8 cellular contexts compared by ENCODE assay signal in the genomic region with DNA sequence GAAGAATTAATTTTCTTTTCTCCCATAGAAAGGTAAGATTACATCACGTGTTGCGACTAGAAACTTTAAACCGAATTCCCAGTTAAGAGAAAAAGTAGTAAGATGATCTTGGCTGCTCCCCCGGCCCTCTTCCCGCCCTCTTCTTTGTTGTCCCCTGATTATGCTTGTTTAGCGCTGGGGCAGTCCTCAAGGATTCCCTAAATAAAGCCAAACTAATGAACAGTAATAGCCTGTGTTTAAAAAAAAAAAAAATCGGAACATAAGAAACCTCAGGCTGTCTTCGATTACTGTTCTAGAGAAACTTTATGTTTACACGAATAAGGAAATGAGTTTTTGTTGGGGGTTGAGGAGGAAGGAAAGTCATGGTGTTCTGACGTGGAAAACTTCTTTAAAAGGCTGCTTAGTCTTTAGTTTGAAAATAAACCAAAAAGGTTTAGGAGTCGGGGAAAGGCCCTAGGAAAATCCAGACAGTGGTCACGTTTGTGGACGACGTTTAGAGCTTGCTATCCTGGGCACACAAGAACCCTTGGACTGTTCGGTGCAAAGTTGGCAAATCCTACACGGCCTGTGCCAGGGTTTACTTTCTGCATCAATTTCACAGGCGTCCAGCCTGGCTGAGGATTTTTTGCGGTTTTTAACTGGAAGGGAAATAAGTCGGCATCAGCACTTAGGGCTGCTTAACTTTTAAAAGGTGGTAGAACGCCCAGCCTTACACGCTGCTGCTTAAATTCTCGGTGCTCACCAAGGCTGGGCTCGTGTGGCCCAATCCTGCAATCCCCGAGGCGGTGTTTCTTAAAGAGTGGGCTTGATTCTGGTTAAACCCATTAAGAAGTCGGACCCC. TPM values are rescaled to one million over a fixed set of nuclear protein-coding genes. Genes with fewer than 3 reads are reported as not detected.
DNase-seq lines count a peak whose midpoint lies in the region; TF ChIP-seq lines count a peak whose summit lies in the region.

No MANE protein-coding gene starts in this region.

- H3K4me3 ChIP-seq in AG04450 (ENCODE audit: low read depth, low read length) = peak overlapping the region; percentile 88
- peak overlapping the region; percentile 75 for H3K4me3 ChIP-seq in H7 (ENCODE audit: insufficient read depth, low read depth, low read length)
- peak overlapping the region; percentile 75; the same call in 1 of the 2 replicates for H3K4me3 ChIP-seq in iPS DF 6.9 (ENCODE audit: low read length)
- peak overlapping the region; percentile 93 for H3K4me3 ChIP-seq in retinal pigment epithelial cell (ENCODE audit: low read length)

- no peak for TF ChIP-seq CTCF in AG04450 (IDR thresholded peaks at IDR 0.05; ENCODE audit: low read depth, low read length)
- TF ChIP-seq CTCF in retinal pigment epithelial cell (conservative IDR thresholded peaks at IDR 0.05; ENCODE audit: low read depth, low read length) = no peak

- no peak for DNase-seq in AG04450 (ENCODE audit: low read depth, low spot score)
- no peak for DNase-seq in H7
- DNase-seq in SK-N-DZ (ENCODE audit: low spot score) = peak; percentile 54
- peak; percentile 86 for DNase-seq in astrocyte of the hippocampus (ENCODE audit: low read depth, low spot score)
- no peak for DNase-seq in iPS DF 6.9 (ENCODE audit: low read depth, low spot score)
- DNase-seq in retinal pigment epithelial cell (ENCODE audit: low read depth) = peak; percentile 60
- DNase-seq in COR-L47 (lab: John Stamatoyannopoulos, UW) = no peak
- DNase-seq in NCI-H1694 treated with DMSO at 0.1 percent for 48 hours (lab: John Stamatoyannopoulos, UW) = no peak

- H3K27me3 ChIP-seq in AG04450 (ENCODE audit: control insufficient read depth, insufficient read depth, low read length) = no peaks in the 10 kb centered on the region
- no peaks in the 10 kb centered on the region for H3K27me3 ChIP-seq in H7 (ENCODE audit: control insufficient read depth, insufficient read depth, low read length)
- H3K27me3 ChIP-seq in iPS DF 6.9 (ENCODE audit: control insufficient read depth, insufficient read depth, low read length) = no peaks in the 10 kb centered on the region

- H3K9me3 ChIP-seq in AG04450 (ENCODE audit: control insufficient read depth, insufficient read depth, low read length) (no peaks in the 10 kb centered on the region), iPS DF 6.9 (ENCODE audit: control insufficient read depth, insufficient read depth, low read length) (no peaks in the 10 kb centered on the region)

- 0 out of 2 replicates have a peak, but pooled peaks cover 1% of the 10 kb centered on the region for H3K4me1 ChIP-seq in iPS DF 6.9 (ENCODE audit: control insufficient read depth, insufficient read depth, low read length)

- CTCF ChIA-PET in AG04450 (lab: Charles Lee) = interaction anchor here (4.6 kb wide), 1 partner anchor 30 kb away, joined by 27 read pairs; no protein-coding TSS in a partner anchor

- WGBS in iPS DF 6.9 (ENCODE audit: insufficient coverage, insufficient read length) = no CpG with 5 or more reads among the region's 26 CpGs

- POLR2A ChIA-PET in AG04450 (lab: Yijun Ruan, JAX) = interaction anchor here (2.3 kb wide), 1 partner anchor 44 kb away, joined by 13 read pairs; a partner anchor contains a TSS

- H3K27ac ChIP-seq in AG04450 (ENCODE audit: low read depth, low read length) (peak overlapping the region; percentile 88), iPS DF 6.9 (ENCODE audit: low read length) (no peak overlapping the region)

- H3K36me3 ChIP-seq in H7 (replicated peaks; ENCODE audit: control insufficient read depth, insufficient read depth, low read length) (no peaks in the 10 kb centered on the region), iPS DF 6.9 (ENCODE audit: control insufficient read depth, insufficient read depth, low read length) (no peaks in the 10 kb centered on the region)

RNA-seq across cellular contexts. Expression of a gene that starts 1.1 kb away (rescaled TPM):
- polyA plus RNA-seq in AG04450 (2011; rRNA removed) = 59.5 and 86.4 TPM in 2 replicates
- polyA minus RNA-seq in AG04450 (2011; rRNA and poly(A)+ RNA removed) = 54.3 and 61.9 TPM in 2 replicates
- total RNA-seq in H7 (2014; rRNA removed; shearing (Covaris generic)) = 61.4 and 72.8 TPM in 2 replicates
- polyA plus RNA-seq in SK-N-DZ (2014; cell fraction: cytosol; rRNA removed) = 79.5 and 86.3 TPM in 2 replicates
- 56.8 and 66.1 TPM in 2 replicates for polyA plus RNA-seq in SK-N-DZ (2014; cell fraction: nucleus; rRNA removed)

RNA-seq across cellular contexts. Expression of a gene that starts 43.9 kb away (rescaled TPM):
- 6.3 and 12.5 TPM in 2 replicates for polyA plus RNA-seq in AG04450 (2011; rRNA removed)
- 1.6 and 2.5 TPM in 2 replicates for polyA minus RNA-seq in AG04450 (2011; rRNA and poly(A)+ RNA removed)
- total RNA-seq in H7 (2014; rRNA removed; shearing (Covaris generic)) = 65.2 and 91.2 TPM in 2 replicates
- polyA plus RNA-seq in SK-N-DZ (2014; cell fraction: cytosol; rRNA removed) = 105 and 107 TPM in 2 replicates
- polyA plus RNA-seq in SK-N-DZ (2014; cell fraction: nucleus; rRNA removed) = 60.4 and 93.4 TPM in 2 replicates

RNA-seq across cellular contexts. Expression of a gene that starts 44.4 kb away (rescaled TPM):
- polyA plus RNA-seq in AG04450 (2011; rRNA removed) = 3.8 and 5.6 TPM in 2 replicates
- polyA minus RNA-seq in AG04450 (2011; rRNA and poly(A)+ RNA removed) = 1.4 and 1.8 TPM in 2 replicates
- 26.4 and 27.7 TPM in 2 replicates for total RNA-seq in H7 (2014; rRNA removed; shearing (Covaris generic))
- polyA plus RNA-seq in SK-N-DZ (2014; cell fraction: cytosol; rRNA removed) = 31.3 and 36.0 TPM in 2 replicates
- polyA plus RNA-seq in SK-N-DZ (2014; cell fraction: nucleus; rRNA removed) = 31.5 and 31.6 TPM in 2 replicates

Comparison
In these comparisons a context has a peak if more than half of its experiments do, and no peak if none do; other contexts are left out.
1. DNase-seq: peak in SK-N-DZ (single experiment), astrocyte of the hippocampus (single experiment) and retinal pigment epithelial cell (single experiment); none in AG04450 (single experiment), H7 (single experiment), iPS DF 6.9 (single experiment), COR-L47 (single experiment) and NCI-H1694 treated with DMSO at 0.1 percent for 48 hours (single experiment).
2. Peak in every context shown above with its lines, with median percentiles within 50 percentile points of each other: H3K4me3 ChIP-seq.